In genomic region chr9:131739988-131740648, GRCh38 we compare ENCODE assay signal across 8 cellular contexts. TPM values are rescaled to one million over a fixed set of nuclear protein-coding genes. Genes with fewer than 3 reads are reported as not detected.
DNase-seq lines count a peak whose midpoint lies in the region; ATAC-seq and TF ChIP-seq lines count a peak whose summit lies in the region.

A gene with protein sequence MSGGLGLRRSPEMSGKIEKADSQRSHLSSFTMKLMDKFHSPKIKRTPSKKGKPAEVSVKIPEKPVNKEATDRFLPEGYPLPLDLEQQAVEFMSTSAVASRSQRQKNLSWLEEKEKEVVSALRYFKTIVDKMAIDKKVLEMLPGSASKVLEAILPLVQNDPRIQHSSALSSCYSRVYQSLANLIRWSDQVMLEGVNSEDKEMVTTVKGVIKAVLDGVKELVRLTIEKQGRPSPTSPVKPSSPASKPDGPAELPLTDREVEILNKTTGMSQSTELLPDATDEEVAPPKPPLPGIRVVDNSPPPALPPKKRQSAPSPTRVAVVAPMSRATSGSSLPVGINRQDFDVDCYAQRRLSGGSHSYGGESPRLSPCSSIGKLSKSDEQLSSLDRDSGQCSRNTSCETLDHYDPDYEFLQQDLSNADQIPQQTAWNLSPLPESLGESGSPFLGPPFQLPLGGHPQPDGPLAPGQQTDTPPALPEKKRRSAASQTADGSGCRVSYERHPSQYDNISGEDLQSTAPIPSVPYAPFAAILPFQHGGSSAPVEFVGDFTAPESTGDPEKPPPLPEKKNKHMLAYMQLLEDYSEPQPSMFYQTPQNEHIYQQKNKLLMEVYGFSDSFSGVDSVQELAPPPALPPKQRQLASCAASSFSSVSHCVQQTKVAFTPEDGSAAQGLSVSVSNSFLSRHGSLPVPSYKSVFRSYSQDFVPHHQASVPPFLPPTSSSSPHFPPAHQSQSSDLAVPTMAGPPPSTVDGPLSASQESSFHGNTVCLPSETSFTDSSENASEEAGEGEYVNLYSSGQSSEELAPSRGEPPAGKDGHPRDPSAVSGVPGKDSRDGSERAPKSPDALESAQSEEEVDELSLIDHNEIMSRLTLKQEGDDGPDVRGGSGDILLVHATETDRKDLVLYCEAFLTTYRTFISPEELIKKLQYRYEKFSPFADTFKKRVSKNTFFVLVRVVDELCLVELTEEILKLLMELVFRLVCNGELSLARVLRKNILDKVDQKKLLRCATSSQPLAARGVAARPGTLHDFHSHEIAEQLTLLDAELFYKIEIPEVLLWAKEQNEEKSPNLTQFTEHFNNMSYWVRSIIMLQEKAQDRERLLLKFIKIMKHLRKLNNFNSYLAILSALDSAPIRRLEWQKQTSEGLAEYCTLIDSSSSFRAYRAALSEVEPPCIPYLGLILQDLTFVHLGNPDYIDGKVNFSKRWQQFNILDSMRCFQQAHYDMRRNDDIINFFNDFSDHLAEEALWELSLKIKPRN (N-terminal part only) (minus strand): TSS chr9:131740076. CDS start chr9:131739830, 246 bp downstream.

- in situ Hi-C loops in endometrial microvascular endothelial cells (cut with HindIII; ENCODE audit: inconsistent ontology term, low pct_unique_long_range_greater_than_20kb, low sequenced_read_pairs): no loop called here

- H3K36me3 ChIP-seq in HEK293 (ENCODE audit: control insufficient read depth in 2 of 2, insufficient read depth in 1 of 2, low read length in 2 of 2) (no peaks in the 10 kb centered on the region), mucosa of descending colon (ENCODE audit: low read depth) (no peaks in the 10 kb centered on the region)

- ATAC-seq in mucosa of descending colon: peak; percentile 87

- peak within 1 kb of the TSS; percentile 51 for H3K4me3 ChIP-seq in HEK293 (ENCODE audit: low read depth, low read length)
- H3K4me3 ChIP-seq in mucosa of descending colon: peak within 1 kb of the TSS; percentile 50

- CTCF ChIA-PET in HEK293 (lab: Yijun Ruan, JAX): interaction anchor here (0.5 to 9.6 kb wide), 54 partner anchors 8 to 528 kb away, joined by 3 to 193 read pairs (median 5); no protein-coding TSS in a partner anchor

- H3K4me1 ChIP-seq in HEK293 (ENCODE audit: control insufficient read depth, insufficient read depth, low read length) (peaks cover 6% of the 10 kb centered on the region; the same call in 1 of the 2 replicates), mucosa of descending colon (ENCODE audit: low read depth) (peaks cover 36% of the 10 kb centered on the region)

- DNase-seq in GM10266 (ENCODE audit: extremely low spot score) (peak; percentile 91), NCI-H1930 (lab: John Stamatoyannopoulos, UW) (peak; percentile 21 to 85), mucosa of descending colon (peak; percentile 73 to 88 (median 83)), DMS79 (lab: John Stamatoyannopoulos, UW) (no peak)
- DNase-seq in activated CD8-positive, alpha-beta memory T cell treated with anti-CD3 and anti-CD28 coated beads for 48 hours (ENCODE audit: low read depth in 2 of 3, low spot score in 2 of 3): peak; percentile 70 to 86 (median 78)
- DNase-seq in stimulated activated CD8-positive, alpha-beta memory T cell treated with anti-CD3 and anti-CD28 coated beads, Interleukin-4, amount 100 ng/mL, for 24 hours (ENCODE audit: low read depth): peak; percentile 74

- TF ChIP-seq CTCF in GM10266 (IDR thresholded peaks at IDR 0.05; ENCODE audit: control insufficient read depth, insufficient read depth, low read depth, missing control alignments): peak; percentile 100
- TF ChIP-seq CTCF in HEK293 (tag by site-specific recombination; IDR thresholded peaks at IDR 0.05): no peak
- TF ChIP-seq CTCF in mucosa of descending colon (IDR thresholded peaks at IDR 0.05): peak; percentile 98

- H3K9me3 ChIP-seq in HEK293 (ENCODE audit: control insufficient read depth, insufficient read depth, low read depth, low read length) (no peaks in the 10 kb centered on the region), mucosa of descending colon (no peaks in the 10 kb centered on the region)

- intact Hi-C loops in mucosa of descending colon (cut with DNase I, micrococcal nuclease): loop anchor here (5.0 to 10.0 kb wide), 3 partner anchors 65 to 385 kb away; no protein-coding TSS in a partner anchor

- POLR2A ChIA-PET in HEK293 (lab: Yijun Ruan, JAX): interaction anchor here (0.8 to 1.6 kb wide), 2 partner anchors 62 to 116 kb away, joined by 3 to 4 read pairs; no protein-coding TSS in a partner anchor

- peak within 1 kb of the TSS; percentile 85 for H3K27ac ChIP-seq in HEK293 (ENCODE audit: extremely low read depth, low read depth, low read length)

TF ChIP-seq in HEK293, 187 proteins besides CTCF, POLR2A, EP300 and RAD21 (continues in another document):
- no peak for TF ChIP-seq ZNF112 (tag by site-specific recombination; IDR thresholded peaks at IDR 0.05)
- 0 out of 2 replicates have a peak, but pooled peaks have one; percentile 7 for TF ChIP-seq ZNF146 (tag by site-specific recombination; IDR thresholded peaks at IDR 0.05)
- no peak for TF ChIP-seq YY1 (tag by site-specific recombination; IDR thresholded peaks at IDR 0.05)
- TF ChIP-seq ZNF221 (tag by site-specific recombination; IDR thresholded peaks at IDR 0.05; ENCODE audit: borderline replicate concordance): no peak
- peak; percentile 77; the same call in 1 of the 2 replicates for TF ChIP-seq ZNF571 (tag by site-specific recombination; IDR thresholded peaks at IDR 0.05)
- no peak for TF ChIP-seq ZNF747 (tag by site-specific recombination; IDR thresholded peaks at IDR 0.05)
- no peak for TF ChIP-seq PATZ1 (tag by site-specific recombination; IDR thresholded peaks at IDR 0.05)
- TF ChIP-seq HOXA7 (CRISPR knock-in tag; IDR thresholded peaks at IDR 0.05; ENCODE audit: borderline replicate concordance): no peak
- TF ChIP-seq ZNF174 (tag by site-specific recombination; IDR thresholded peaks at IDR 0.05): no peak
- no peak for TF ChIP-seq RBAK (tag by site-specific recombination; IDR thresholded peaks at IDR 0.05)
- no peak for TF ChIP-seq IKZF3 (tag by site-specific recombination; IDR thresholded peaks at IDR 0.05)
- TF ChIP-seq ZNF366 (tag by site-specific recombination; conservative IDR thresholded peaks at IDR 0.05): no peak
- TF ChIP-seq ZNF302 (tag by site-specific recombination; IDR thresholded peaks at IDR 0.05; ENCODE audit: low read depth): no peak
- no peak for TF ChIP-seq ZNF335 (tag by site-specific recombination; conservative IDR thresholded peaks at IDR 0.05)
- no peak for TF ChIP-seq ZNF155 (tag by site-specific recombination; IDR thresholded peaks at IDR 0.05)
- TF ChIP-seq BCL11A (tag by site-specific recombination; IDR thresholded peaks at IDR 0.05; ENCODE audit: low read depth): no peak
- TF ChIP-seq ZNF280D (tag by site-specific recombination; IDR thresholded peaks at IDR 0.05): no peak
- TF ChIP-seq ZXDB (tag by site-specific recombination; IDR thresholded peaks at IDR 0.05): 0 out of 2 replicates have a peak, but pooled peaks have one; percentile 17
- TF ChIP-seq ZBTB21 (tag by site-specific recombination; IDR thresholded peaks at IDR 0.05): no peak
- TF ChIP-seq, protein P1, sequence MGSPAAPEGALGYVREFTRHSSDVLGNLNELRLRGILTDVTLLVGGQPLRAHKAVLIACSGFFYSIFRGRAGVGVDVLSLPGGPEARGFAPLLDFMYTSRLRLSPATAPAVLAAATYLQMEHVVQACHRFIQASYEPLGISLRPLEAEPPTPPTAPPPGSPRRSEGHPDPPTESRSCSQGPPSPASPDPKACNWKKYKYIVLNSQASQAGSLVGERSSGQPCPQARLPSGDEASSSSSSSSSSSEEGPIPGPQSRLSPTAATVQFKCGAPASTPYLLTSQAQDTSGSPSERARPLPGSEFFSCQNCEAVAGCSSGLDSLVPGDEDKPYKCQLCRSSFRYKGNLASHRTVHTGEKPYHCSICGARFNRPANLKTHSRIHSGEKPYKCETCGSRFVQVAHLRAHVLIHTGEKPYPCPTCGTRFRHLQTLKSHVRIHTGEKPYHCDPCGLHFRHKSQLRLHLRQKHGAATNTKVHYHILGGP (tag by site-specific recombination; IDR thresholded peaks at IDR 0.05): no peak

RNA-seq across cellular contexts. Expression of the gene that starts here (rescaled TPM):
- total RNA-seq in endometrial microvascular endothelial cells (ENCODE audit: inconsistent ontology term): 54.6 TPM
- 100 to 1,000 TPM in 1 of 3 donors, 10 to 100 TPM in 2; 67.1 to 103 (median 84.2) TPM for total RNA-seq in mucosa of descending colon
